Comparison of ENCODE assay signal across 1 cellular context in genomic region chr10:110067960-110068770, GRCh38.
TF ChIP-seq lines count a peak whose summit lies in the region.

No MANE protein-coding gene starts in this region.

TF ChIP-seq in GM12878, 131 proteins besides CTCF, POLR2A, EP300 and RAD21 (continued from another document and continues in another):
- TF ChIP-seq BCL3 (IDR thresholded peaks at IDR 0.05; ENCODE audit: borderline replicate concordance, insufficient read depth, low read depth, low read length, poor library complexity, severe bottlenecking): no peak
- TF ChIP-seq SKIL (IDR thresholded peaks at IDR 0.05; ENCODE audit: low read depth, poor library complexity, severe bottlenecking): peak; percentile 43
- TF ChIP-seq IRF4 (IDR thresholded peaks at IDR 0.05; ENCODE audit: low read depth, low read length): no peak
- no peak for TF ChIP-seq TCF12 (IDR thresholded peaks at IDR 0.05; ENCODE audit: low read depth, low read length)
- no peak for TF ChIP-seq GABPA (IDR thresholded peaks at IDR 0.05; ENCODE audit: low read depth)
- peak; percentile 62 for TF ChIP-seq PML (IDR thresholded peaks at IDR 0.05; ENCODE audit: low read length)
- TF ChIP-seq EED (IDR thresholded peaks at IDR 0.05; ENCODE audit: low read depth): peak; percentile 79
- TF ChIP-seq ZBED1 (IDR thresholded peaks at IDR 0.05; ENCODE audit: borderline replicate concordance): 0 out of 2 replicates have a peak, but pooled peaks have one; percentile 40
- TF ChIP-seq TCF7 (IDR thresholded peaks at IDR 0.05; ENCODE audit: borderline replicate concordance): no peak
- no peak for TF ChIP-seq HDGF (IDR thresholded peaks at IDR 0.05)
- TF ChIP-seq CBX5 (IDR thresholded peaks at IDR 0.05; ENCODE audit: low read depth): 0 out of 2 replicates have a peak, but pooled peaks have one; percentile 52
- TF ChIP-seq SMAD5 (IDR thresholded peaks at IDR 0.05; ENCODE audit: low read depth): no peak
- no peak for TF ChIP-seq ZNF217 (IDR thresholded peaks at IDR 0.05)
- TF ChIP-seq NFYA (IDR thresholded peaks at IDR 0.05; ENCODE audit: borderline replicate concordance, low read depth, low read length): no peak
- TF ChIP-seq FOS (IDR thresholded peaks at IDR 0.05; ENCODE audit: borderline replicate concordance, extremely low read depth, insufficient read length): no peak
- TF ChIP-seq PBX3 (IDR thresholded peaks at IDR 0.05; ENCODE audit: insufficient replicate concordance, low read depth, low read length): no peak
- TF ChIP-seq ZNF24 (IDR thresholded peaks at IDR 0.05): no peak
- TF ChIP-seq ZNF207 (IDR thresholded peaks at IDR 0.05; ENCODE audit: borderline replicate concordance): no peak
- no peak for TF ChIP-seq YY1 (IDR thresholded peaks at IDR 0.05; ENCODE audit: low read depth, low read length)
- no peak for TF ChIP-seq MYB (IDR thresholded peaks at IDR 0.05; ENCODE audit: borderline replicate concordance, low read depth, low read length)
- no peak for TF ChIP-seq PAX8 (IDR thresholded peaks at IDR 0.05)
- TF ChIP-seq CHD4 (IDR thresholded peaks at IDR 0.05): no peak
- TF ChIP-seq SMARCA5 (IDR thresholded peaks at IDR 0.05): no peak
- TF ChIP-seq E2F8 (IDR thresholded peaks at IDR 0.05; ENCODE audit: low read depth, partially characterized antibody): no peak
- no peak for TF ChIP-seq KLF5 (IDR thresholded peaks at IDR 0.05; ENCODE audit: partially characterized antibody)
- TF ChIP-seq ZNF592 (IDR thresholded peaks at IDR 0.05): no peak
- no peak for TF ChIP-seq ZBTB40 (IDR thresholded peaks at IDR 0.05; ENCODE audit: borderline replicate concordance)
- TF ChIP-seq KDM1A (IDR thresholded peaks at IDR 0.05; ENCODE audit: borderline replicate concordance): no peak
- TF ChIP-seq ZZZ3 (IDR thresholded peaks at IDR 0.05; ENCODE audit: control insufficient read depth, insufficient read length, low read depth): no peak
- no peak for TF ChIP-seq ATF3 (IDR thresholded peaks at IDR 0.05; ENCODE audit: borderline replicate concordance, extremely low read depth, low read depth, low read length)
- no peak for TF ChIP-seq SIN3A (IDR thresholded peaks at IDR 0.05; ENCODE audit: low read depth, low read length)
- no peak for TF ChIP-seq MXI1 (IDR thresholded peaks at IDR 0.05; ENCODE audit: low read depth, low read length)
- TF ChIP-seq YBX1 (IDR thresholded peaks at IDR 0.05): no peak
- no peak for TF ChIP-seq PKNOX1 (IDR thresholded peaks at IDR 0.05)
- no peak for TF ChIP-seq CREB1 (IDR thresholded peaks at IDR 0.05; ENCODE audit: low read depth)
- TF ChIP-seq EZH2 (IDR thresholded peaks at IDR 0.05; ENCODE audit: borderline replicate concordance, control insufficient read depth, low read depth, low read length): no peak
- no peak for TF ChIP-seq ZNF622 (IDR thresholded peaks at IDR 0.05)
- 0 out of 2 replicates have a peak, but pooled peaks have one; percentile 52 for TF ChIP-seq NBN (IDR thresholded peaks at IDR 0.05)
- 0 out of 2 replicates have a peak, but pooled peaks have one; percentile 12 for TF ChIP-seq IKZF1 (conservative IDR thresholded peaks at IDR 0.05)
- no peak for TF ChIP-seq ZNF687 (IDR thresholded peaks at IDR 0.05)
- peak in 1 of 2 experiments; percentile 36; a peak in 1 of 4 replicates for TF ChIP-seq CEBPB (IDR thresholded peaks at IDR 0.05; ENCODE audit: borderline replicate concordance in 1 of 2, low read depth in 2 of 2, low read length in 2 of 2)
